ENCODE assay signal across 8 cellular contexts in genomic region chr19:46487802-46488445, GRCh38. TPM values are rescaled to one million over a fixed set of nuclear protein-coding genes. Genes with fewer than 3 reads are reported as not detected.
DNase-seq lines count a peak whose midpoint lies in the region; ATAC-seq and TF ChIP-seq lines count a peak whose summit lies in the region.

No MANE protein-coding gene starts in this region.

- peak overlapping the region; percentile 96 for H3K4me2 ChIP-seq in hepatocyte

- H3K9me3 ChIP-seq in ES-I3 (ENCODE audit: control insufficient read depth, insufficient read depth, low read length) = no peaks in the 10 kb centered on the region
- no peaks in the 10 kb centered on the region for H3K9me3 ChIP-seq in ascending aorta
- no peaks in the 10 kb centered on the region for H3K9me3 ChIP-seq in hepatocyte (ENCODE audit: low read depth)

- peaks cover 5% of the 10 kb centered on the region for H3K4me1 Mint-ChIP-seq in T-helper 2 cell treated with Interferon-gamma antibody and Interleukin-4, amounts not matched to agents 5 μg/mL and 100 μg/mL, for 36 hours (ENCODE audit: low read depth)

- 12% methylated on average over 34 of the region's 38 CpGs for WGBS in hepatocyte (ENCODE audit: low lambda C conversion rate, missing lambda C conversion rate)

- peaks cover 56% of the 10 kb centered on the region for H3K27me3 Mint-ChIP-seq in T-helper 2 cell treated with Interferon-gamma antibody and Interleukin-4, amounts not matched to agents 5 μg/mL and 100 μg/mL, for 36 hours (ENCODE audit: low read depth)

- H3K36me3 Mint-ChIP-seq in T-helper 2 cell treated with Interferon-gamma antibody and Interleukin-4, amounts not matched to agents 5 μg/mL and 100 μg/mL, for 36 hours (ENCODE audit: low read depth) = no peaks in the 10 kb centered on the region

- peaks cover 3% of the 10 kb centered on the region; the same call in 1 of the 2 replicates for H3K4me1 ChIP-seq in ES-I3 (ENCODE audit: insufficient read depth, low read length)
- peaks cover 11 to 19% of the 10 kb centered on the region in 2 donors for H3K4me1 ChIP-seq in ascending aorta
- H3K4me1 ChIP-seq in hepatocyte (ENCODE audit: insufficient read depth) = peaks cover 14% of the 10 kb centered on the region

- peak; percentile 93 to 99 (median 99) for TF ChIP-seq CTCF in ascending aorta (IDR thresholded peaks at IDR 0.05)
- TF ChIP-seq CTCF in hepatocyte (IDR thresholded peaks at IDR 0.05; ENCODE audit: poor library complexity) = peak; percentile 97

- H2AFZ ChIP-seq in hepatocyte = peak overlapping the region; percentile 63

- peak overlapping the region; percentile 56 to 67 for H3K4me3 ChIP-seq in ascending aorta
- H3K4me3 ChIP-seq in hepatocyte = peak overlapping the region; percentile 33

- H3K9ac ChIP-seq in ES-I3 (ENCODE audit: low read depth, low read length) = peak overlapping the region; percentile 50; the same call in 1 of the 2 replicates

- H4K20me1 ChIP-seq in hepatocyte (ENCODE audit: insufficient read depth, poor library complexity, severe bottlenecking) = no peaks in the 10 kb centered on the region

- H3K27me3 ChIP-seq in ascending aorta (no peaks in the 10 kb centered on the region), hepatocyte (peaks cover 30% of the 10 kb centered on the region)

- H3K36me3 ChIP-seq in ES-I3 (ENCODE audit: insufficient read depth, low read length) = no peaks in the 10 kb centered on the region
- no peaks in the 10 kb centered on the region for H3K36me3 ChIP-seq in ascending aorta
- H3K36me3 ChIP-seq in hepatocyte (replicated peaks; ENCODE audit: insufficient read depth, low read depth) = no peaks in the 10 kb centered on the region

- H3K79me2 ChIP-seq in hepatocyte = no peaks in the 10 kb centered on the region

- H3K9me3 Mint-ChIP-seq in T-helper 2 cell treated with Interferon-gamma antibody and Interleukin-4, amounts not matched to agents 5 μg/mL and 100 μg/mL, for 36 hours = no peaks in the 10 kb centered on the region

- DNase-seq in NAMALWA (ENCODE audit: low spot score) (peak; percentile 72), ascending aorta (ENCODE audit: low spot score in 2 of 2) (peak in 1 of 2 donors; percentile 90), hepatocyte (ENCODE audit: low spot score) (peak; percentile 88), sciatic nerve (ENCODE audit: low spot score) (peak; percentile 90)
- DNase-seq in T-helper 2 cell treated with Interferon-gamma antibody and Interleukin-4, amounts not matched to agents 5 μg/mL and 100 μg/mL, for 36 hours (ENCODE audit: low spot score) = peak; percentile 60

- no peaks in the 10 kb centered on the region for H3K9me2 ChIP-seq in hepatocyte (replicated peaks; ENCODE audit: insufficient read depth)

- no peak overlapping the region for H3K4me3 Mint-ChIP-seq in T-helper 2 cell treated with Interferon-gamma antibody and Interleukin-4, amounts not matched to agents 5 μg/mL and 100 μg/mL, for 36 hours

- H3K27ac ChIP-seq in ascending aorta = peak overlapping the region in 1 of 2 donors; percentile 51
- no peak overlapping the region for H3K27ac ChIP-seq in hepatocyte

- peak; percentile 77 for ATAC-seq in sciatic nerve
- ATAC-seq in HG03196 (IDR thresholded peaks at IDR 0.05; ENCODE audit: unreplicated experiment) = no peak
- ATAC-seq in GM21619 (IDR thresholded peaks at IDR 0.05; ENCODE audit: unreplicated experiment) = no peak

- intact Hi-C loops in ascending aorta (cut with DNase I) = loop anchor here (1.0 to 5.0 kb wide), 4 partner anchors 25 to 191 kb away; partner anchors contain the start of gene HIF3A
- intact Hi-C loops in sciatic nerve (cut with DNase I) = no loop called here

- no peak overlapping the region for H3K27ac Mint-ChIP-seq in T-helper 2 cell treated with Interferon-gamma antibody and Interleukin-4, amounts not matched to agents 5 μg/mL and 100 μg/mL, for 36 hours

RNA-seq across cellular contexts. Expression of gene PNMA8B, which starts 7.7 kb away (rescaled TPM):
- total RNA-seq in ascending aorta (15.8 TPM), hepatocyte (0.32 and 1.0 TPM in 2 replicates), sciatic nerve (3.6 TPM)
- polyA plus RNA-seq in hepatocyte = 0.50 and 0.57 TPM in 2 replicates

RNA-seq across cellular contexts. Expression of gene PNMA8A, which starts 16.6 kb away (rescaled TPM):
- total RNA-seq in ascending aorta = 0.53 TPM
- total RNA-seq in hepatocyte = 11.2 and 11.4 TPM in 2 replicates
- 5.5 and 6.4 TPM in 2 replicates for polyA plus RNA-seq in hepatocyte
- 9.3 TPM for total RNA-seq in sciatic nerve

RNA-seq across cellular contexts. Expression of gene PNMA8C, which starts 59.2 kb away (rescaled TPM):
- total RNA-seq in ascending aorta (0.53 TPM), hepatocyte (0.27 TPM in 1 of 2 replicates, not detected in the other), sciatic nerve (not detected)
- not detected in 2 replicates for polyA plus RNA-seq in hepatocyte
